ENCODE assay signal across 8 cellular contexts in genomic region chr6:31585531-31585930, GRCh38. TPM values are rescaled to one million over a fixed set of nuclear protein-coding genes. Genes with fewer than 3 reads are reported as not detected.
DNase-seq lines count a peak whose midpoint lies in the region; ATAC-seq and TF ChIP-seq lines count a peak whose summit lies in the region.

No MANE protein-coding gene starts in this region.

- H3K9me2 ChIP-seq in GM23248 (ENCODE audit: insufficient read depth) = no peaks in the 10 kb centered on the region

- no peak overlapping the region for H2AFZ ChIP-seq in GM23248

- H3K79me2 ChIP-seq in GM23248 (ENCODE audit: insufficient read depth) = no peaks in the 10 kb centered on the region

- H3K9me3 ChIP-seq in BE2C = no peaks in the 10 kb centered on the region
- H3K9me3 ChIP-seq in GM23248 (ENCODE audit: low read depth) = no peaks in the 10 kb centered on the region
- H3K9me3 ChIP-seq in vagina = no peaks in the 10 kb centered on the region

- no peak for TF ChIP-seq POLR2A in vagina (IDR thresholded peaks at IDR 0.05)

- ATAC-seq in HG03439 (IDR thresholded peaks at IDR 0.05; ENCODE audit: unreplicated experiment) = no peak

- H3K27ac ChIP-seq in GM23248 = no peak overlapping the region
- H3K27ac ChIP-seq in vagina = no peak overlapping the region

- WGBS in GM23248 (ENCODE audit: low coverage in 1 of 2, low lambda C conversion rate in 2 of 2, missing lambda C conversion rate in 2 of 2), 2 experiments = 56 to 58% methylated on average over 2 of the region's 2 CpGs

- H4K20me1 ChIP-seq in GM23248 (ENCODE audit: insufficient read depth) = no peaks in the 10 kb centered on the region

- TF ChIP-seq CTCF in BE2C (IDR thresholded peaks at IDR 0.05; ENCODE audit: low read depth, low read length) = peak; percentile 55
- peak; percentile 35 for TF ChIP-seq CTCF in WI38 (IDR thresholded peaks at IDR 0.05; ENCODE audit: low read depth, low read length)
- no peak for TF ChIP-seq CTCF in vagina (IDR thresholded peaks at IDR 0.05)

- H3K9ac ChIP-seq in GM23248 = no peak overlapping the region

- H3K36me3 ChIP-seq in BE2C (no peaks in the 10 kb centered on the region), GM23248 (ENCODE audit: low read depth) (no peaks in the 10 kb centered on the region), vagina (no peaks in the 10 kb centered on the region)

- H3K4me3 ChIP-seq in BE2C (ENCODE audit: low read depth, low read length) = no peak overlapping the region
- H3K4me3 ChIP-seq in GM23248 = no peak overlapping the region
- no peak overlapping the region for H3K4me3 ChIP-seq in WI38 (ENCODE audit: low read depth, low read length)
- no peak overlapping the region for H3K4me3 ChIP-seq in vagina

- H3K4me1 ChIP-seq in BE2C (peaks cover 13% of the 10 kb centered on the region), GM23248 (ENCODE audit: insufficient read depth) (peaks cover 8% of the 10 kb centered on the region; the same call in 1 of the 2 replicates), vagina (peaks cover 21% of the 10 kb centered on the region)

- DNase-seq in BE2C = no peak
- DNase-seq in GM23248 = peak; percentile 30
- DNase-seq in kidney tubule cell (ENCODE audit: low spot score) = peak; percentile 43
- DNase-seq in vagina (ENCODE audit: extremely low spot score in 2 of 2) = no peak
- DNase-seq in pons (ENCODE audit: low spot score) = no peak
- no peak for DNase-seq in hippocampal formation (lab: John Stamatoyannopoulos, UW)

- intact Hi-C loops in vagina (cut with DNase I) = no loop called here

- no peak overlapping the region for H3K4me2 ChIP-seq in GM23248 (ENCODE audit: unreplicated experiment)

- in situ Hi-C loops in GM23248 (cut with MboI) = no loop called here

- H3K27me3 ChIP-seq in BE2C (no peaks in the 10 kb centered on the region), GM23248 (replicated peaks; ENCODE audit: insufficient read depth) (no peaks in the 10 kb centered on the region), vagina (no peaks in the 10 kb centered on the region)

- H3F3A ChIP-seq in GM23248 (ENCODE audit: insufficient read depth) = no peaks in the 10 kb centered on the region

RNA-seq across cellular contexts. Expression of gene LST1, which starts 0.5 kb away (rescaled TPM):
- polyA plus RNA-seq in BE2C (2012; ENCODE audit: insufficient read depth, insufficient read length, low read depth) = 1.8 TPM
- not detected in 2 replicates for total RNA-seq in GM23248 (2014; rRNA removed; shearing (Covaris generic))
- polyA plus RNA-seq in GM23248 (2016; fragmentation: Nextera tagmentation; extraction: Ambion mirVana) = not detected in 2 replicates
- total RNA-seq in vagina = not detected

RNA-seq across cellular contexts. Expression of gene LTB, which starts 3.3 kb away (rescaled TPM):
- polyA plus RNA-seq in BE2C (2012; ENCODE audit: insufficient read depth, insufficient read length, low read depth) = 1.9 TPM
- not detected in 2 replicates for total RNA-seq in GM23248 (2014; rRNA removed; shearing (Covaris generic))
- polyA plus RNA-seq in GM23248 (2016; fragmentation: Nextera tagmentation; extraction: Ambion mirVana) = 0.23 TPM in 1 of 2 replicates, not detected in the other
- total RNA-seq in vagina = 5.4 TPM

RNA-seq across cellular contexts. Expression of gene NCR3, which starts 7.3 kb away (rescaled TPM):
- polyA plus RNA-seq in BE2C (2012; ENCODE audit: insufficient read depth, insufficient read length, low read depth) = 1.0 TPM
- total RNA-seq in GM23248 (2014; rRNA removed; shearing (Covaris generic)) = not detected in 2 replicates
- polyA plus RNA-seq in GM23248 (2016; fragmentation: Nextera tagmentation; extraction: Ambion mirVana) = not detected in 2 replicates
- not detected for total RNA-seq in vagina

RNA-seq across cellular contexts. Expression of gene TNF, which starts 10.2 kb away (rescaled TPM):
- not detected for polyA plus RNA-seq in BE2C (2012; ENCODE audit: insufficient read depth, insufficient read length, low read depth)
- not detected in 2 replicates for total RNA-seq in GM23248 (2014; rRNA removed; shearing (Covaris generic))
- 0.11 TPM in 1 of 2 replicates, not detected in the other for polyA plus RNA-seq in GM23248 (2016; fragmentation: Nextera tagmentation; extraction: Ambion mirVana)
- not detected for total RNA-seq in vagina

RNA-seq across cellular contexts. Expression of gene LTA, which starts 13.4 kb away (rescaled TPM):
- not detected for polyA plus RNA-seq in BE2C (2012; ENCODE audit: insufficient read depth, insufficient read length, low read depth)
- total RNA-seq in GM23248 (2014; rRNA removed; shearing (Covaris generic)) = not detected in 2 replicates
- polyA plus RNA-seq in GM23248 (2016; fragmentation: Nextera tagmentation; extraction: Ambion mirVana) = not detected in 2 replicates
- total RNA-seq in vagina = not detected

Comparison
In these comparisons a context has a peak if more than half of its experiments do, and no peak if none do; other contexts are left out.
1. DNase-seq: peak in GM23248 (single experiment) and kidney tubule cell (single experiment); none in BE2C (single experiment), vagina (0 of 2), pons (single experiment) and hippocampal formation (0 of 2).
2. CTCF ChIP-seq: peak in BE2C (single experiment) and WI38 (single experiment); none in vagina (0 of 3).